15 cellular contexts compared by ENCODE assay signal in genomic region chr3:143168518-143169192, GRCh38. TPM values are rescaled to one million over a fixed set of nuclear protein-coding genes. Genes with fewer than 3 reads are reported as not detected.
A peak's percentile ranks its signal among the peaks of the same experiment; 100 is the strongest.
DNase-seq lines count a peak whose midpoint lies in the region; ATAC-seq, FAIRE-seq and TF ChIP-seq lines count a peak whose summit lies in the region.
"Had no signal": no experiment of that assay in that cellular context is flagged by ENCODE, and none has a peak within 500 bp of the region (broad histone marks: within the 10 kb centered on the region; RNA-seq: fewer than 3 reads in every experiment).

No MANE protein-coding gene starts in this region.

- peak overlapping the region; percentile 79 for H3K27ac Mint-ChIP-seq in stimulated activated naive CD8-positive, alpha-beta T cell treated with anti-CD3 and anti-CD28 coated beads, Interleukin-15, Interleukin-2, amounts not matched to agents 100 ng/mL and 50 ng/mL, for 24 hours
- H3K27ac Mint-ChIP-seq in GM23338 = no peak overlapping the region

- no peak for ATAC-seq in stimulated activated naive CD8-positive, alpha-beta T cell treated with anti-CD3 and anti-CD28 coated beads, Interleukin-15, Interleukin-2, amounts not matched to agents 100 U/mL and 50 U/mL, for 24 hours
- peak; percentile 25; the same call in 1 of the 2 replicates for ATAC-seq in PC-3
- no peak for ATAC-seq in GM23338
- ATAC-seq in HepG2 = no peak
- ATAC-seq in GM21515 (IDR thresholded peaks at IDR 0.05; ENCODE audit: unreplicated experiment) = no peak

- CTCF ChIA-PET in PC-3 (lab: Charles Lee) (no interaction called here), HepG2 (lab: Yijun Ruan, JAX; ENCODE audit: low intra/inter-chr PET ratio, low total read pairs) (no interaction called here)

- H2AFZ ChIP-seq in PC-3 (ENCODE audit: low read length) = no peak overlapping the region
- no peak overlapping the region for H2AFZ ChIP-seq in GM23338
- no peak overlapping the region for H2AFZ ChIP-seq in HepG2 (ENCODE audit: low read length)

- H3K4me1 ChIP-seq in PC-3 (ENCODE audit: insufficient read depth, low read length) = peaks cover 34% of the 10 kb centered on the region
- H3K4me1 ChIP-seq in GM23338 (ENCODE audit: insufficient read depth) = peaks cover 4% of the 10 kb centered on the region
- H3K4me1 ChIP-seq in uterus = no peaks in the 10 kb centered on the region
- H3K4me1 ChIP-seq in HepG2 (ENCODE audit: insufficient read depth, low read length) = no peaks in the 10 kb centered on the region

- H3F3A ChIP-seq in PC-3 (ENCODE audit: low read length, unreplicated experiment) (no peaks in the 10 kb centered on the region), GM23338 (replicated peaks; ENCODE audit: low read depth) (no peaks in the 10 kb centered on the region)

- H4K20me1 ChIP-seq in PC-3 (ENCODE audit: low read length) (no peaks in the 10 kb centered on the region), GM23338 (replicated peaks; ENCODE audit: insufficient read depth) (no peaks in the 10 kb centered on the region), HepG2 (ENCODE audit: insufficient read depth, low read length) (no peaks in the 10 kb centered on the region)

- TF ChIP-seq RAD21 in HepG2 (CRISPR knock-in tag; IDR thresholded peaks at IDR 0.05) = no peak

- H3K4me1 Mint-ChIP-seq in stimulated activated naive CD8-positive, alpha-beta T cell treated with anti-CD3 and anti-CD28 coated beads, Interleukin-15, Interleukin-2, amounts not matched to agents 100 ng/mL and 50 ng/mL, for 24 hours (ENCODE audit: low read depth) = peaks cover 96% of the 10 kb centered on the region
- H3K4me1 Mint-ChIP-seq in GM23338 = peaks cover 13% of the 10 kb centered on the region; the same call in 2 of the 3 replicates

- H3K9me3 ChIP-seq in PC-3 (ENCODE audit: low read length) (no peaks in the 10 kb centered on the region), uterus (no peaks in the 10 kb centered on the region), HepG2 (ENCODE audit: low read length) (no peaks in the 10 kb centered on the region)
- H3K9me3 ChIP-seq: SJSA1 had no signal

- no peak for TF ChIP-seq POLR2A in uterus (IDR thresholded peaks at IDR 0.05)
- TF ChIP-seq POLR2A in HepG2 (IDR thresholded peaks at IDR 0.05; ENCODE audit: insufficient read depth in 1 of 2, low read depth in 2 of 2, low read length in 2 of 2) = no peak

- H3K79me2 ChIP-seq in PC-3 (ENCODE audit: low read length) (no peaks in the 10 kb centered on the region), GM23338 (replicated peaks; ENCODE audit: insufficient read depth) (no peaks in the 10 kb centered on the region), HepG2 (ENCODE audit: insufficient read depth, low read length) (no peaks in the 10 kb centered on the region)

- H3K4me2 ChIP-seq in PC-3 (ENCODE audit: low read length) = peak overlapping the region; percentile 31
- no peak overlapping the region for H3K4me2 ChIP-seq in GM23338
- no peak overlapping the region for H3K4me2 ChIP-seq in HepG2 (ENCODE audit: low read depth, low read length)

- 14% methylated on average over 3 of the region's 3 CpGs for WGBS in HepG2 (ENCODE audit: low lambda C conversion rate)

- peaks cover 20% of the 10 kb centered on the region for H3K36me3 Mint-ChIP-seq in stimulated activated naive CD8-positive, alpha-beta T cell treated with anti-CD3 and anti-CD28 coated beads, Interleukin-15, Interleukin-2, amounts not matched to agents 100 ng/mL and 50 ng/mL, for 24 hours (ENCODE audit: low read depth)
- H3K36me3 Mint-ChIP-seq in GM23338 (ENCODE audit: low read depth) = peaks cover 6% of the 10 kb centered on the region; the same call in 2 of the 3 replicates

- in situ Hi-C loops in HepG2 (cut with HindIII; ENCODE audit: extremely low pct_ligation_motif_present, low pct_unique_long_range_greater_than_20kb) = no loop called here

- POLR2A ChIA-PET in PC-3 (lab: Charles Lee; ENCODE audit: unreplicated experiment) (no interaction called here), HepG2 (lab: Yijun Ruan, JAX) (no interaction called here)

- TF ChIP-seq EP300 in HepG2 (IDR thresholded peaks at IDR 0.05; ENCODE audit: low read depth in 2 of 2, low read length in 2 of 2) (no peak), HepG2 (CRISPR knock-in tag; IDR thresholded peaks at IDR 0.05; ENCODE audit: borderline replicate concordance) (no peak)

- H3K9me2 ChIP-seq in PC-3 (replicated peaks; ENCODE audit: low read length) = no peaks in the 10 kb centered on the region
- peaks cover 5% of the 10 kb centered on the region for H3K9me2 ChIP-seq in GM23338 (ENCODE audit: insufficient read depth)

- H3K27me3 ChIP-seq in PC-3 (ENCODE audit: low read length) (no peaks in the 10 kb centered on the region), bronchial epithelial cell (ENCODE audit: control insufficient read depth, insufficient read depth, low read length) (no peaks in the 10 kb centered on the region), GM23338 (ENCODE audit: insufficient read depth) (no peaks in the 10 kb centered on the region), uterus (no peaks in the 10 kb centered on the region), HepG2 (ENCODE audit: control insufficient read depth in 1 of 2, insufficient read depth in 2 of 2, low read length in 2 of 2) (peaks cover 0 to 2% of the 10 kb centered on the region in 2 experiments; a peak in 1 of 5 replicates)
- H3K27me3 ChIP-seq: SJSA1 had no signal

- BruUV-seq in PC-3 (replicated peaks; lab: Mats Ljungman, UMichigan) = no TSS peak
- no TSS peak for BruUV-seq in HepG2 (replicated peaks; lab: Mats Ljungman, UMichigan)

- FAIRE-seq in bronchial epithelial cell (lab: Jason Lieb, UNC) (no peak), HepG2 (lab: Jason Lieb, UNC) (no peak)

- H3K36me3 ChIP-seq in PC-3 (ENCODE audit: low read depth, low read length) = no peaks in the 10 kb centered on the region
- H3K36me3 ChIP-seq in bronchial epithelial cell (ENCODE audit: control insufficient read depth, insufficient read depth, low read length) = no peaks in the 10 kb centered on the region
- H3K36me3 ChIP-seq in GM23338 (ENCODE audit: insufficient read depth) = no peaks in the 10 kb centered on the region
- no peaks in the 10 kb centered on the region for H3K36me3 ChIP-seq in uterus
- no peaks in the 10 kb centered on the region for H3K36me3 ChIP-seq in HepG2 (replicated peaks in 1 of 2; ENCODE audit: control insufficient read depth in 1 of 2, insufficient read depth in 2 of 2, low read length in 2 of 2)
- H3K36me3 ChIP-seq: SJSA1 had no signal

- H3K27ac ChIP-seq in PC-3 (ENCODE audit: low read length) = peak overlapping the region; percentile 85
- H3K27ac ChIP-seq in GM23338 (ENCODE audit: low read depth) = no peak overlapping the region
- H3K27ac ChIP-seq in uterus = no peak overlapping the region
- H3K27ac ChIP-seq in HepG2 (ENCODE audit: extremely low read length, insufficient read depth, low read length) = no peak overlapping the region
- H3K27ac ChIP-seq: HL-60, SJSA1 had no signal

- intact Hi-C loops in PC-3 (cut with micrococcal nuclease) = no loop called here
- intact Hi-C loops in uterus (cut with DNase I; ENCODE audit: low total_unique reads) = no loop called here
- intact Hi-C loops in HepG2 (cut with micrococcal nuclease; ENCODE audit: unreplicated experiment) = no loop called here

- H3K4me3 ChIP-seq in PC-3 (ENCODE audit: low read length) (no peak overlapping the region), bronchial epithelial cell (ENCODE audit: low read depth, low read length) (no peak overlapping the region), GM23338 (no peak overlapping the region), uterus (no peak overlapping the region), HepG2 (replicated peaks in 1 of 3; ENCODE audit: insufficient read depth in 1 of 3, low read depth in 2 of 3, low read length in 3 of 3) (no peak overlapping the region)
- H3K4me3 ChIP-seq: SJSA1 had no signal

- no peak for DNase-seq in stimulated activated naive CD8-positive, alpha-beta T cell treated with anti-CD3 and anti-CD28 coated beads, Interleukin-15, Interleukin-2, amounts not matched to agents 100 U/mL and 50 U/mL, for 24 hours
- DNase-seq in PC-3 (peak; percentile 49), bronchial epithelial cell (ENCODE audit: low read depth) (peak; percentile 57), GM23338 (ENCODE audit: low spot score) (no peak), uterus (no peak), HepG2 (ENCODE audit: low spot score) (no peak)
- DNase-seq: activated naive CD4-positive, alpha-beta T cell; islet precursor cell; NCI-H1417; NCI-H510A treated with DMSO at 0.1 percent for 48 hours had no signal

- H3K9me3 Mint-ChIP-seq in stimulated activated naive CD8-positive, alpha-beta T cell treated with anti-CD3 and anti-CD28 coated beads, Interleukin-15, Interleukin-2, amounts not matched to agents 100 ng/mL and 50 ng/mL, for 24 hours = peaks cover 14% of the 10 kb centered on the region
- peaks cover 10% of the 10 kb centered on the region for H3K9me3 Mint-ChIP-seq in GM23338

- H3K4me3 Mint-ChIP-seq in stimulated activated naive CD8-positive, alpha-beta T cell treated with anti-CD3 and anti-CD28 coated beads, Interleukin-15, Interleukin-2, amounts not matched to agents 100 ng/mL and 50 ng/mL, for 24 hours = no peak overlapping the region
- H3K4me3 Mint-ChIP-seq in GM23338 = no peak overlapping the region
- H3K4me3 Mint-ChIP-seq: B cell had no signal

- TF ChIP-seq CTCF in PC-3 (conservative IDR thresholded peaks at IDR 0.05; ENCODE audit: low read depth, low read length) (no peak), bronchial epithelial cell (IDR thresholded peaks at IDR 0.05; ENCODE audit: insufficient read depth, low read length, severe bottlenecking) (no peak), GM23338 (conservative IDR thresholded peaks at IDR 0.05; ENCODE audit: low read depth in 2 of 2) (no peak), uterus (IDR thresholded peaks at IDR 0.05) (no peak), HepG2 (CRISPR knock-in tag; IDR thresholded peaks at IDR 0.05) (no peak)

- H3K9ac ChIP-seq in PC-3 (ENCODE audit: low read length) (peak overlapping the region; percentile 34; the same call in 1 of the 2 replicates), HepG2 (ENCODE audit: insufficient read depth, low read depth, low read length) (no peak overlapping the region)

- H3K27me3 Mint-ChIP-seq in stimulated activated naive CD8-positive, alpha-beta T cell treated with anti-CD3 and anti-CD28 coated beads, Interleukin-15, Interleukin-2, amounts not matched to agents 100 ng/mL and 50 ng/mL, for 24 hours = no peaks in the 10 kb centered on the region
- H3K27me3 Mint-ChIP-seq in GM23338 (ENCODE audit: insufficient read depth, low read depth, poor library complexity) = peaks cover 7% of the 10 kb centered on the region
- H3K27me3 Mint-ChIP-seq: B cell had no signal

RNA-seq across cellular contexts. Expression of gene CHST2, which starts 49.1 kb away (rescaled TPM):
- total RNA-seq in PC-3 (2014; rRNA removed) = 6.7 and 7.3 TPM in 2 replicates
- 2.1 and 2.9 TPM in 2 replicates for total RNA-seq in bronchial epithelial cell
- total RNA-seq in GM23338 (2014; rRNA removed; shearing (Covaris generic)) = 23.5 and 28.3 TPM in 2 replicates
- polyA plus RNA-seq in GM23338 (2016; fragmentation: Nextera tagmentation; extraction: Ambion mirVana) = 4.1 and 4.3 TPM in 2 replicates
- 10 to 100 TPM in 1 of 4 donors, 1 to 10 TPM in 2, under 1 TPM in 1; 0.29 to 85.0 (median 4.1) TPM for total RNA-seq in uterus
- not detected in 2 replicates for total RNA-seq in HepG2 (2016; rRNA removed; fragmentation: Illumina TruSeq; extraction: Trizol)
- total RNA-seq in HepG2 (2016; cell fraction: cytosol; rRNA removed; fragmentation: Illumina TruSeq; extraction: Trizol; ENCODE audit: low read depth) = not detected in 2 replicates
- not detected in 2 replicates for total RNA-seq in HepG2 (2016; cell fraction: insoluble cytoplasmic fraction; rRNA removed; fragmentation: Illumina TruSeq; extraction: Trizol)
- not detected in 2 replicates for total RNA-seq in HepG2 (2016; cell fraction: membrane; rRNA removed; fragmentation: Illumina TruSeq; extraction: Trizol)
- total RNA-seq in HepG2 (2016; cell fraction: nucleus; rRNA removed; fragmentation: Illumina TruSeq; extraction: Trizol) = not detected in 2 replicates
- polyA plus RNA-seq in HepG2 (2011; rRNA removed) = not detected in 2 replicates
- not detected in 2 replicates for polyA plus RNA-seq in HepG2 (2011; cell fraction: cytosol; rRNA removed)
- polyA plus RNA-seq in HepG2 (2011; cell fraction: nucleus; rRNA removed) = not detected in 2 replicates
- polyA plus RNA-seq in HepG2 (2012) = not detected in 2 replicates
- not detected in 2 replicates for polyA plus RNA-seq in HepG2 (2016; cell fraction: cytosol; fragmentation: Illumina TruSeq; extraction: Trizol; ENCODE audit: low read depth)
- polyA plus RNA-seq in HepG2 (2016; cell fraction: insoluble cytoplasmic fraction; fragmentation: Illumina TruSeq; extraction: Trizol; ENCODE audit: low read depth) = not detected in 2 replicates
- polyA plus RNA-seq in HepG2 (2016; cell fraction: membrane; fragmentation: Illumina TruSeq; extraction: Trizol; ENCODE audit: low read depth) = not detected in 2 replicates
- polyA plus RNA-seq in HepG2 (2016; cell fraction: nucleus; fragmentation: Illumina TruSeq; extraction: Trizol; ENCODE audit: insufficient read depth, low read depth) = not detected in 2 replicates
- 0.05 TPM in 1 of 2 replicates, not detected in the other for polyA minus RNA-seq in HepG2 (2011; rRNA and poly(A)+ RNA removed; ENCODE audit: low replicate concordance)
- not detected in 2 replicates for polyA minus RNA-seq in HepG2 (2011; cell fraction: cytosol; rRNA and poly(A)+ RNA removed)
- polyA minus RNA-seq in HepG2 (2011; cell fraction: nucleus; rRNA and poly(A)+ RNA removed) = not detected in 2 replicates

Comparison
In these comparisons a context has a peak if more than half of its experiments do, and no peak if none do; other contexts are left out.
1. DNase-seq: peak in PC-3 (single experiment) and bronchial epithelial cell (single experiment); none in stimulated activated naive CD8-positive, alpha-beta T cell treated with anti-CD3 and anti-CD28 coated beads, Interleukin-15, Interleukin-2, amounts not matched to agents 100 U/mL and 50 U/mL, for 24 hours (single experiment), GM23338 (single experiment), uterus (0 of 2) and HepG2 (single experiment).